In the genomic region with DNA sequence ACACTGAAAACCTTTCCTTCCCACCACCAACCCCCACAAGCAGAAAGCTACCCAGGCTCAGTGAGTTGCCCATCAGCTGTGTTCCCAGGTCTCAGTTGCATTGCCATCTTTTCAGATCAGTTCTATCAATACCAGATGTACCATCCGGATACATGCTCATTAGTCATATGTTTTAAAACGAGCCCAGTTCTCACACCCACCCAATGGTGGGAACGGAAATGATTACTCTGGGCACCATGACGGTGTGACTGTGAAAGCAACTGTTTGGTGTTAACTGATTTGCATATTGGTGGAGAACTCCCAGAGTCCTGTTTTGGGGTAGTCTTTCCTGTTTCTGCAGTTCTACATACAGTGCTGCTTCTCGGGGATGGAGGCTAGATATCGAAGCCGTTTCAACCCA, we compare ENCODE assay signal across 15 cellular contexts.
DNase-seq lines count a peak whose midpoint lies in the region; ATAC-seq and TF ChIP-seq lines count a peak whose summit lies in the region.
"Had no signal": no experiment of that assay in that cellular context is flagged by ENCODE, and none has a peak within 500 bp of the region (broad histone marks: within the 10 kb centered on the region; RNA-seq: fewer than 3 reads in every experiment).

No MANE protein-coding gene starts in this region.

- 89% methylated on average over 7 of the region's 7 CpGs for WGBS in smooth muscle cell (ENCODE audit: low lambda C conversion rate)

- H3K9me3 ChIP-seq in naive thymus-derived CD4-positive, alpha-beta T cell (ENCODE audit: control insufficient read depth in 2 of 3, low read length in 3 of 3): no peaks in the 10 kb centered on the region
- no peaks in the 10 kb centered on the region for H3K9me3 ChIP-seq in smooth muscle cell (replicated peaks; ENCODE audit: low read depth)
- H3K9me3 ChIP-seq: body of pancreas had no signal

- POLR2A ChIA-PET in activated CD8-positive, alpha-beta T cell treated with anti-CD3 and anti-CD28 coated beads, Interleukin-2, amount 10 ng/mL, durations not matched to agents 7 days and 5 days (lab: Charles Lee): no interaction called here
- POLR2A ChIA-PET in naive thymus-derived CD4-positive, alpha-beta T cell (lab: Charles Lee): no interaction called here

- TF ChIP-seq CTCF in smooth muscle cell (IDR thresholded peaks at IDR 0.05; ENCODE audit: borderline replicate concordance, insufficient read depth, poor library complexity, severe bottlenecking): no peak

- no peaks in the 10 kb centered on the region for H3K4me1 ChIP-seq in naive thymus-derived CD4-positive, alpha-beta T cell (ENCODE audit: control insufficient read depth in 2 of 2, insufficient read depth in 2 of 2, low read length in 2 of 2)
- no peaks in the 10 kb centered on the region for H3K4me1 ChIP-seq in smooth muscle cell (ENCODE audit: low read depth)
- H3K4me1 ChIP-seq: body of pancreas had no signal

- H3K4me3 Mint-ChIP-seq in naive B cell: no peak overlapping the region
- no peak overlapping the region for H3K4me3 Mint-ChIP-seq in activated CD8-positive, alpha-beta T cell treated with anti-CD3 and anti-CD28 coated beads, Interleukin-2, amount 10 ng/mL, durations not matched to agents 7 days and 5 days
- no peak overlapping the region for H3K4me3 Mint-ChIP-seq in naive thymus-derived CD4-positive, alpha-beta T cell

- intact Hi-C loops in naive thymus-derived CD4-positive, alpha-beta T cell (cut with micrococcal nuclease): no loop called here

- no peak overlapping the region for H3K4me2 ChIP-seq in smooth muscle cell

- H3K27ac Mint-ChIP-seq in naive B cell: peak overlapping the region in 2 of 6 donors; percentile 4 to 70
- H3K27ac Mint-ChIP-seq in activated CD8-positive, alpha-beta T cell treated with anti-CD3 and anti-CD28 coated beads, Interleukin-2, amount 10 ng/mL, durations not matched to agents 7 days and 5 days: no peak overlapping the region
- H3K27ac Mint-ChIP-seq in naive thymus-derived CD4-positive, alpha-beta T cell: no peak overlapping the region

- no peaks in the 10 kb centered on the region for H3K36me3 Mint-ChIP-seq in naive B cell
- H3K36me3 Mint-ChIP-seq in activated CD8-positive, alpha-beta T cell treated with anti-CD3 and anti-CD28 coated beads, Interleukin-2, amount 10 ng/mL, durations not matched to agents 7 days and 5 days (ENCODE audit: low read depth): no peaks in the 10 kb centered on the region
- H3K36me3 Mint-ChIP-seq in naive thymus-derived CD4-positive, alpha-beta T cell: no peaks in the 10 kb centered on the region

- DNase-seq in naive B cell (no peak), midbrain (lab: John Stamatoyannopoulos, UW) (no peak), smooth muscle cell (lab: John Stamatoyannopoulos, UW; ENCODE audit: unreplicated experiment) (no peak)
- no peak for DNase-seq in activated CD8-positive, alpha-beta T cell treated with anti-CD3 and anti-CD28 coated beads, Interleukin-2, amount 10 ng/mL, durations not matched to agents 7 days and 5 days
- DNase-seq in naive thymus-derived CD4-positive, alpha-beta T cell: no peak
- DNase-seq: activated CD8-positive, alpha-beta memory T cell treated with anti-CD3 and anti-CD28 coated beads for 24 hours; body of pancreas; DMS 273 treated with DMSO at 0.1 percent for 48 hours; KG1; NCI-H1436 treated with DMSO at 0.1 percent for 48 hours; OCI-M1 had no signal

- no peaks in the 10 kb centered on the region for H3K36me3 ChIP-seq in naive thymus-derived CD4-positive, alpha-beta T cell (ENCODE audit: control insufficient read depth in 2 of 3, insufficient read depth in 3 of 3, low read length in 3 of 3)
- no peaks in the 10 kb centered on the region for H3K36me3 ChIP-seq in smooth muscle cell (ENCODE audit: low read depth)

- CTCF ChIA-PET in activated CD8-positive, alpha-beta T cell treated with anti-CD3 and anti-CD28 coated beads, Interleukin-2, amount 10 ng/mL, durations not matched to agents 7 days and 5 days (lab: Charles Lee): no interaction called here
- CTCF ChIA-PET in naive thymus-derived CD4-positive, alpha-beta T cell (lab: Charles Lee): no interaction called here

- no peaks in the 10 kb centered on the region for H3K79me2 ChIP-seq in smooth muscle cell (ENCODE audit: low read depth)

- no peaks in the 10 kb centered on the region for H3K27me3 ChIP-seq in naive thymus-derived CD4-positive, alpha-beta T cell (ENCODE audit: control insufficient read depth in 2 of 2, insufficient read depth in 2 of 2, low read length in 2 of 2)
- H3K27me3 ChIP-seq in smooth muscle cell (ENCODE audit: low read depth): no peaks in the 10 kb centered on the region
- H3K27me3 ChIP-seq: body of pancreas had no signal

- no peaks in the 10 kb centered on the region for H4K20me1 ChIP-seq in smooth muscle cell (ENCODE audit: low read depth)

- H3K4me3 ChIP-seq in naive thymus-derived CD4-positive, alpha-beta T cell (ENCODE audit: low read length): no peak overlapping the region
- no peak overlapping the region for H3K4me3 ChIP-seq in smooth muscle cell
- H3K4me3 ChIP-seq: body of pancreas had no signal

- no peak overlapping the region for H2AFZ ChIP-seq in smooth muscle cell (ENCODE audit: low read depth)

- no peak overlapping the region for H3K9ac ChIP-seq in smooth muscle cell (ENCODE audit: low read depth)

- peaks cover 0 to 6% (median 0%) of the 10 kb centered on the region in 3 donors for H3K27me3 Mint-ChIP-seq in naive B cell
- H3K27me3 Mint-ChIP-seq in activated CD8-positive, alpha-beta T cell treated with anti-CD3 and anti-CD28 coated beads, Interleukin-2, amount 10 ng/mL, durations not matched to agents 7 days and 5 days (ENCODE audit: low read depth): no peaks in the 10 kb centered on the region
- peaks cover 0 to 7% (median 0%) of the 10 kb centered on the region in 5 donors for H3K27me3 Mint-ChIP-seq in naive thymus-derived CD4-positive, alpha-beta T cell

- peaks cover 0 to 7% (median 5%) of the 10 kb centered on the region in 3 donors for H3K4me1 Mint-ChIP-seq in naive B cell
- H3K4me1 Mint-ChIP-seq in activated CD8-positive, alpha-beta T cell treated with anti-CD3 and anti-CD28 coated beads, Interleukin-2, amount 10 ng/mL, durations not matched to agents 7 days and 5 days (ENCODE audit: low read depth): no peaks in the 10 kb centered on the region
- no peaks in the 10 kb centered on the region for H3K4me1 Mint-ChIP-seq in naive thymus-derived CD4-positive, alpha-beta T cell

- peaks cover 1 to 14% (median 6%) of the 10 kb centered on the region in 7 donors for H3K9me3 Mint-ChIP-seq in naive B cell
- H3K9me3 Mint-ChIP-seq in activated CD8-positive, alpha-beta T cell treated with anti-CD3 and anti-CD28 coated beads, Interleukin-2, amount 10 ng/mL, durations not matched to agents 7 days and 5 days (ENCODE audit: insufficient read depth): no peaks in the 10 kb centered on the region
- peaks cover 0 to 21% (median 1%) of the 10 kb centered on the region in 11 donors for H3K9me3 Mint-ChIP-seq in naive thymus-derived CD4-positive, alpha-beta T cell

- ATAC-seq in GM18858 (IDR thresholded peaks at IDR 0.05; ENCODE audit: unreplicated experiment) (peak; percentile 72), GM21515 (IDR thresholded peaks at IDR 0.05; ENCODE audit: unreplicated experiment) (peak; percentile 64), HG03378 (IDR thresholded peaks at IDR 0.05; ENCODE audit: unreplicated experiment) (peak; percentile 91), naive B cell (ENCODE audit: low read depth in 2 of 2) (peak; percentile 74 to 76)
- ATAC-seq in activated CD8-positive, alpha-beta T cell treated with anti-CD3 and anti-CD28 coated beads, Interleukin-2, amount 10 ng/mL, durations not matched to agents 7 days and 5 days: no peak
- no peak for ATAC-seq in naive thymus-derived CD4-positive, alpha-beta T cell
- ATAC-seq: body of pancreas, SK-N-SH treated with all-trans-retinoic acid at 6 μM for 48 hours had no signal

- no peaks in the 10 kb centered on the region for H3F3A ChIP-seq in smooth muscle cell (ENCODE audit: low read depth)

- H3K27ac ChIP-seq in naive thymus-derived CD4-positive, alpha-beta T cell (ENCODE audit: low read depth, low read length): no peak overlapping the region
- H3K27ac ChIP-seq in smooth muscle cell (ENCODE audit: low read depth): no peak overlapping the region
- H3K27ac ChIP-seq: body of pancreas had no signal

Comparison
In these comparisons a context has a peak if more than half of its experiments do, and no peak if none do; other contexts are left out.
1. ATAC-seq: peak in GM18858 (single experiment), GM21515 (single experiment), HG03378 (single experiment) and naive B cell (2 of 2); none in activated CD8-positive, alpha-beta T cell treated with anti-CD3 and anti-CD28 coated beads, Interleukin-2, amount 10 ng/mL, durations not matched to agents 7 days and 5 days (single experiment) and naive thymus-derived CD4-positive, alpha-beta T cell (single experiment).